22 cellular contexts compared by ENCODE assay signal in genomic region chr5:16253856-16254255, GRCh38.
DNase-seq lines count a peak whose midpoint lies in the region; ATAC-seq, FAIRE-seq and TF ChIP-seq lines count a peak whose summit lies in the region.
"Had no signal": no experiment of that assay in that cellular context is flagged by ENCODE, and none has a peak within 500 bp of the region (broad histone marks: within the 10 kb centered on the region; RNA-seq: fewer than 3 reads in every experiment).

No MANE protein-coding gene starts in this region.

- H3K9ac ChIP-seq in H1 (replicated peaks in 1 of 4; ENCODE audit: extremely low read depth in 1 of 4, low read depth in 3 of 4, low read length in 3 of 4): no peak overlapping the region
- H3K9ac ChIP-seq: BLaER1, GM23248 had no signal

- no peaks in the 10 kb centered on the region for H3K36me3 ChIP-seq in H1 (ENCODE audit: control insufficient read depth in 2 of 4, insufficient read depth in 4 of 4, low read length in 3 of 4)
- H3K36me3 ChIP-seq in heart left ventricle: no peaks in the 10 kb centered on the region
- H3K36me3 ChIP-seq: BLaER1, HAP-1 had no signal

- H4K91ac ChIP-seq in H1 (replicated peaks; ENCODE audit: insufficient read length, low read length): no peak overlapping the region

- H3K23me2 ChIP-seq in H1 (ENCODE audit: low read depth, low read length): no peaks in the 10 kb centered on the region

- H2BK20ac ChIP-seq in H1 (ENCODE audit: low read length): no peak overlapping the region

- peak; percentile 36 for DNase-seq in ELF-1 (ENCODE audit: low read depth, low spot score)
- no peak for DNase-seq in H1 (ENCODE audit: low read depth in 1 of 2, low spot score in 2 of 2)
- peak; percentile 15 for DNase-seq in iPS DF 19.7 (ENCODE audit: low read depth, low spot score)
- no peak for DNase-seq in heart left ventricle
- no peak for DNase-seq in NCI-H446 treated with DMSO at 0.1 percent for 48 hours (lab: John Stamatoyannopoulos, UW)
- DNase-seq in left colon: no peak
- DNase-seq: Caco-2; CD4-positive, CD25-positive, alpha-beta regulatory T cell; CD8-positive, alpha-beta T cell; DMS153; DND-41; GDM1; GM23248; HFFc6 had no signal

- no peak overlapping the region for H2BK15ac ChIP-seq in H1 (ENCODE audit: low read length)

- H3K18ac ChIP-seq in H1 (ENCODE audit: extremely low read depth, low read length): no peak overlapping the region

- no peaks in the 10 kb centered on the region for H3K79me2 ChIP-seq in H1 (ENCODE audit: control insufficient read depth in 1 of 2, insufficient read depth in 2 of 2, low read length in 2 of 2)

- H3K4ac ChIP-seq in H1 (replicated peaks; ENCODE audit: insufficient read length, low read depth, low read length): no peak overlapping the region

- POLR2A ChIA-PET in H1 (lab: Charles Lee; ENCODE audit: partially characterized antibody): no interaction called here

- H2AFZ ChIP-seq in H1 (ENCODE audit: low read length): no peak overlapping the region
- H2AFZ ChIP-seq: GM23248 had no signal

- H3K27me3 ChIP-seq in H1 (replicated peaks in 1 of 4; ENCODE audit: control insufficient read depth in 3 of 4, extremely low read depth in 1 of 4, insufficient read depth in 3 of 4, low read length in 3 of 4) (no peaks in the 10 kb centered on the region), heart left ventricle (no peaks in the 10 kb centered on the region)
- H3K27me3 ChIP-seq: BLaER1 had no signal

- no peak overlapping the region for H4K5ac ChIP-seq in H1 (ENCODE audit: insufficient read length, low read depth, low read length)

- no peak for TF ChIP-seq CTCF in H1 (IDR thresholded peaks at IDR 0.05; ENCODE audit: control extremely low read depth in 1 of 3, insufficient read depth in 1 of 3, low read depth in 1 of 3, low read length in 3 of 3)
- no peak for TF ChIP-seq CTCF in heart left ventricle (IDR thresholded peaks at IDR 0.05)

- H2BK12ac ChIP-seq in H1 (ENCODE audit: low read depth, low read length): no peak overlapping the region

- H3K4me1 ChIP-seq in H1 (replicated peaks in 1 of 4; ENCODE audit: control insufficient read depth in 3 of 4, insufficient read depth in 4 of 4, low read length in 3 of 4) (peaks cover 0 to 4% (median 0%) of the 10 kb centered on the region in 4 experiments; a peak in 1 of 7 replicates), heart left ventricle (no peaks in the 10 kb centered on the region)
- H3K4me1 ChIP-seq: BLaER1, HAP-1 had no signal

- H2AK5ac ChIP-seq in H1 (ENCODE audit: low read depth, low read length): no peak overlapping the region

- no peak overlapping the region for H4K8ac ChIP-seq in H1 (ENCODE audit: extremely low read depth, insufficient read depth, low read length)

- no peak overlapping the region for H3K56ac ChIP-seq in H1 (replicated peaks; ENCODE audit: insufficient read length, low read depth, low read length)

- no peak for TF ChIP-seq RAD21 in H1 (IDR thresholded peaks at IDR 0.05 in 1 of 2, conservative IDR thresholded peaks at IDR 0.05 in 1 of 2; ENCODE audit: low read depth in 2 of 2, low read length in 2 of 2)

- no peak overlapping the region for H3K4me2 ChIP-seq in H1 (ENCODE audit: insufficient read depth in 1 of 2, low read depth in 2 of 2, low read length in 2 of 2)
- H3K4me2 ChIP-seq: BLaER1 had no signal

- no peak overlapping the region for H2BK120ac ChIP-seq in H1 (replicated peaks; ENCODE audit: low read depth, low read length)

- FAIRE-seq in H1 (lab: Jason Lieb, UNC): no peak
- FAIRE-seq: A204.1, GM12878, GM19239, H54 had no signal

- no peaks in the 10 kb centered on the region for H3K79me1 ChIP-seq in H1 (ENCODE audit: low read depth, low read length)

- H3K9me3 ChIP-seq in H1 (ENCODE audit: insufficient read depth in 2 of 2, low read depth in 1 of 2, low read length in 1 of 2): no peaks in the 10 kb centered on the region
- H3K9me3 ChIP-seq in heart left ventricle: peaks cover 0 to 30% (median 9%) of the 10 kb centered on the region in 12 donors
- H3K9me3 ChIP-seq: Caco-2, HAP-1 had no signal

- no peak overlapping the region for H3K27ac ChIP-seq in H1 (ENCODE audit: low read depth, low read length)
- H3K27ac ChIP-seq in heart left ventricle: no peak overlapping the region
- H3K27ac ChIP-seq: 22Rv1, BLaER1, C4-2B, GM23248 had no signal

- WGBS in H1 (ENCODE audit: extremely low coverage in 1 of 2, insufficient coverage in 1 of 2, insufficient read length in 1 of 2, insufficient replicate concordance in 2 of 2, low coverage in 1 of 2, low lambda C conversion rate in 2 of 2, missing lambda C conversion rate in 1 of 2), 2 experiments: 35% methylated on average over 1 of the region's 1 CpG; no CpG with 5 or more reads in 1 of the 2 experiments
- WGBS in heart left ventricle, 4 donors: 63 to 82% (median 78%) methylated on average over 1 of the region's 1 CpG

- H3K14ac ChIP-seq in H1 (ENCODE audit: insufficient read length): no peak overlapping the region

- TF ChIP-seq POLR2A in H1 (IDR thresholded peaks at IDR 0.05; ENCODE audit: control extremely low read depth in 1 of 2, low read depth in 2 of 2, low read length in 2 of 2): no peak
- no peak for TF ChIP-seq POLR2A in heart left ventricle (IDR thresholded peaks at IDR 0.05)

- no peak overlapping the region for H2BK5ac ChIP-seq in H1 (ENCODE audit: low read depth, low read length)

- no peaks in the 10 kb centered on the region for H4K20me1 ChIP-seq in H1 (replicated peaks in 1 of 2; ENCODE audit: control insufficient read depth in 1 of 2, insufficient read depth in 2 of 2, low read length in 2 of 2)
- H4K20me1 ChIP-seq: BLaER1 had no signal

- intact Hi-C loops in heart left ventricle (cut with DNase I) (no loop called here), left colon (cut with DNase I, micrococcal nuclease) (no loop called here)

- TF ChIP-seq EP300 in H1 (IDR thresholded peaks at IDR 0.05; ENCODE audit: borderline replicate concordance in 1 of 2, low read depth in 2 of 2, low read length in 2 of 2): no peak

- H3K23ac ChIP-seq in H1 (ENCODE audit: insufficient read length): no peak overlapping the region

- no peak overlapping the region for H3K4me3 ChIP-seq in H1 (ENCODE audit: extremely low read depth in 1 of 4, insufficient read depth in 2 of 4, low read depth in 3 of 4, low read length in 4 of 4)
- H3K4me3 ChIP-seq in heart left ventricle: no peak overlapping the region
- H3K4me3 ChIP-seq: BLaER1, GM12878, GM23248, HAP-1 had no signal

- ATAC-seq in heart left ventricle (no peak), left colon (no peak)
- ATAC-seq: CD8-positive, alpha-beta T cell; GM12878 had no signal

- CTCF ChIA-PET in H1 (lab: Charles Lee; ENCODE audit: partially characterized antibody): interaction anchor here (1.6 kb wide), 1 partner anchor 202 kb away, joined by 6 read pairs; no protein-coding TSS in a partner anchor

TF ChIP-seq in H1, 55 proteins besides CTCF, POLR2A, EP300 and RAD21:
- TF ChIP-seq TAF7 (optimal IDR thresholded peaks at IDR 0.05; ENCODE audit: borderline replicate concordance, low read depth, low read length) (no peak), SP1 (IDR thresholded peaks at IDR 0.05; ENCODE audit: low read depth, low read length) (peak; percentile 71), KDM4A (IDR thresholded peaks at IDR 0.05; ENCODE audit: low read depth, low read length, severe bottlenecking) (no peak), SRF (IDR thresholded peaks at IDR 0.05; ENCODE audit: low read depth, low read length) (no peak), CREB1 (IDR thresholded peaks at IDR 0.05) (no peak), BRCA1 (IDR thresholded peaks at IDR 0.05; ENCODE audit: low read depth, low read length) (no peak), TEAD4 (IDR thresholded peaks at IDR 0.05; ENCODE audit: low read depth, low read length) (peak; percentile 4; the same call in 1 of the 2 replicates)
TF ChIP-seq in H1: peak in this region for 2.

Comparison
In these comparisons a context has a peak if more than half of its experiments do, and no peak if none do; other contexts are left out.
1. DNase-seq: peak in ELF-1 (single experiment) and iPS DF 19.7 (single experiment); none in H1 (0 of 2), heart left ventricle (0 of 5), NCI-H446 treated with DMSO at 0.1 percent for 48 hours (single experiment) and left colon (0 of 2).